Comparison of ENCODE assay signal across 14 cellular contexts in the genomic region with DNA sequence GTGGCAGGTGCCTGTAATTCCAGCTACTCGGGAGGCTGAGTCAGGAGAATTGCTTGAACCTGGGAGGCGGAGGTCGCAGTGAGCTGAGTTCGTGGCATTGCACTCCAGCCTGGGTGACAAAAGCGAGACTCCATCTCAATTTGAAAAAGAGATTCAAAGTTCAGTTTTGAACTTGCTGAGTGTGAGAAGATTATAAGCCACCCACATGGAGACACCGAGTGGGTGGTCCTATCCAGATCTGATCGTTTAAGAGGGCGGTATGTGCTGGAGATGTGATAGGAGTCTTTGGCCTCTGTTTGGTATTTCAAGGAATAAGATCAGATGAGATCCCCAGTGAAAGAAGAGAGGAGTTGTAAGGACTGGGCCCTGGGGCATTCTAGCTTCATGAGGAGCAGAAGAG.
"Had no signal": no experiment of that assay in that cellular context is flagged by ENCODE, and none has a peak within 500 bp of the region (broad histone marks: within the 10 kb centered on the region; RNA-seq: fewer than 3 reads in every experiment).

No MANE protein-coding gene starts in this region.

- ATAC-seq: left ventricle myocardium superior had no signal

- DNase-seq: activated CD4-positive, alpha-beta memory T cell treated with anti-CD3 and anti-CD28 coated beads for 36 hours; activated effector memory CD4-positive, alpha-beta T cell treated with Interleukin-2 at 50 U/mL for 16 hours; cortex of kidney; erythroblast; hippocampal formation; left ventricle myocardium superior; mesendoderm; SHP77; small intestine; upper lobe of left lung had no signal

- H3K9me3 ChIP-seq: neutrophil, right atrium auricular region, upper lobe of left lung had no signal

- H3K36me3 ChIP-seq: cardiac muscle cell had no signal

- H3K27me3 Mint-ChIP-seq: activated CD4-positive, alpha-beta memory T cell treated with anti-CD3 and anti-CD28 coated beads for 36 hours had no signal

- H3K4me3 ChIP-seq: cardiac muscle cell, right atrium auricular region, upper lobe of left lung had no signal

- H3K4me3 Mint-ChIP-seq: activated CD4-positive, alpha-beta memory T cell treated with anti-CD3 and anti-CD28 coated beads for 36 hours; T-helper 2 cell treated with Interferon-gamma antibody and Interleukin-4, amounts not matched to agents 5 μg/mL and 100 μg/mL, for 36 hours had no signal

- H3K27ac ChIP-seq: cardiac muscle cell, neutrophil, right atrium auricular region, upper lobe of left lung had no signal

- H3K27ac Mint-ChIP-seq: activated CD4-positive, alpha-beta memory T cell treated with anti-CD3 and anti-CD28 coated beads for 36 hours had no signal

- H3K9me3 Mint-ChIP-seq: activated CD4-positive, alpha-beta memory T cell treated with anti-CD3 and anti-CD28 coated beads for 36 hours; T-helper 2 cell treated with Interferon-gamma antibody and Interleukin-4, amounts not matched to agents 5 μg/mL and 100 μg/mL, for 36 hours had no signal

- H3K27me3 ChIP-seq: cardiac muscle cell, neutrophil, right atrium auricular region, upper lobe of left lung had no signal
